24 cellular contexts compared by ENCODE assay signal in genomic region chr15:50905055-50905454, GRCh38. TPM values are rescaled to one million over a fixed set of nuclear protein-coding genes. Genes with fewer than 3 reads are reported as not detected.
DNase-seq lines count a peak whose midpoint lies in the region; ATAC-seq and TF ChIP-seq lines count a peak whose summit lies in the region.
"Had no signal": no experiment of that assay in that cellular context is flagged by ENCODE, and none has a peak within 500 bp of the region (broad histone marks: within the 10 kb centered on the region; RNA-seq: fewer than 3 reads in every experiment).

No MANE protein-coding gene starts in this region.

- H3K36me3 Mint-ChIP-seq in CD8-positive, alpha-beta T cell: peaks cover 16% of the 10 kb centered on the region

- WGBS in heart left ventricle, 4 donors: 87 to 95% (median 93%) methylated on average over 4 of the region's 4 CpGs

- no peak for TF ChIP-seq POLR2A in heart left ventricle (IDR thresholded peaks at IDR 0.05)

- H3K27me3 ChIP-seq in CD8-positive, alpha-beta T cell (ENCODE audit: insufficient read depth, low read length): no peaks in the 10 kb centered on the region
- H3K27me3 ChIP-seq in H7 (ENCODE audit: control insufficient read depth, insufficient read depth, low read length) (no peaks in the 10 kb centered on the region), heart left ventricle (no peaks in the 10 kb centered on the region)

- H3K27me3 Mint-ChIP-seq in CD8-positive, alpha-beta T cell (ENCODE audit: low read depth): no peaks in the 10 kb centered on the region
- H3K27me3 Mint-ChIP-seq: CD8-positive, alpha-beta memory T cell had no signal

- H3K4me1 Mint-ChIP-seq in CD8-positive, alpha-beta T cell (ENCODE audit: low read depth): peaks cover 14% of the 10 kb centered on the region

- TF ChIP-seq CTCF in CD8-positive, alpha-beta T cell (IDR thresholded peaks at IDR 0.05): no peak
- TF ChIP-seq CTCF in heart left ventricle (IDR thresholded peaks at IDR 0.05): no peak

- H3K9me3 Mint-ChIP-seq in CD8-positive, alpha-beta T cell: no peaks in the 10 kb centered on the region
- H3K9me3 Mint-ChIP-seq: CD8-positive, alpha-beta memory T cell; HFFc6 had no signal

- POLR2A ChIA-PET in CD8-positive, alpha-beta T cell (lab: Charles Lee): interaction anchor here (0.7 kb wide), 1 partner anchor 253 kb away, joined by 3 read pairs; no protein-coding TSS in a partner anchor
- POLR2A ChIA-PET in HEK293T (lab: Yijun Ruan, JAX): interaction anchor here (0.7 kb wide), 1 partner anchor 562 kb away, joined by 4 read pairs; no protein-coding TSS in a partner anchor

- peak overlapping the region; percentile 52 for H3K27ac Mint-ChIP-seq in CD8-positive, alpha-beta T cell
- H3K27ac Mint-ChIP-seq: HFFc6 had no signal

- CTCF ChIA-PET in CD8-positive, alpha-beta T cell (lab: Charles Lee): interaction anchor here (0.6 to 4.4 kb wide), 6 partner anchors 17 to 255 kb away, joined by 3 to 25 read pairs (median 4); no protein-coding TSS in a partner anchor
- CTCF ChIA-PET in HEK293T (lab: Yijun Ruan, JAX): interaction anchor here (0.6 kb wide), 1 partner anchor 1656 kb away, joined by 4 read pairs; no protein-coding TSS in a partner anchor

- no peak overlapping the region for H3K27ac ChIP-seq in CD8-positive, alpha-beta T cell (ENCODE audit: low read depth, low read length)
- H3K27ac ChIP-seq in heart left ventricle: no peak overlapping the region

- DNase-seq in CD8-positive, alpha-beta T cell: no peak
- DNase-seq in H7 (peak; percentile 11), foreskin melanocyte (peak; percentile 22), pons (ENCODE audit: low spot score) (peak; percentile 62), HEK293T (ENCODE audit: extremely low spot score) (no peak), heart left ventricle (no peak), germinal center (ENCODE audit: low spot score) (no peak)
- DNase-seq: C1 segment of cervical spinal cord; Calu3; CD8-positive, alpha-beta memory T cell; DMS79 treated with DMSO at 0.1 percent for 48 hours; GF-D8; HFFc6; Karpas-422; NCI-H1092 treated with DMSO at 0.1 percent for 48 hours; NCI-H1436; NCI-H187; NCI-H2081 treated with DMSO at 0.1 percent for 48 hours; NCI-H2171; NCI-H226; NCI-H510A; NCI-H69; Right ventricle myocardium superior; RPMI8226 had no signal

- H3K4me1 ChIP-seq in CD8-positive, alpha-beta T cell (ENCODE audit: insufficient read depth, low read length): peaks cover 10% of the 10 kb centered on the region
- peaks cover 0 to 23% (median 13%) of the 10 kb centered on the region in 12 donors for H3K4me1 ChIP-seq in heart left ventricle

- H3K36me3 ChIP-seq in CD8-positive, alpha-beta T cell (ENCODE audit: insufficient read depth, low read length): no peaks in the 10 kb centered on the region
- H3K36me3 ChIP-seq in H7 (replicated peaks; ENCODE audit: control insufficient read depth, insufficient read depth, low read length) (no peaks in the 10 kb centered on the region), heart left ventricle (peaks cover 0 to 7% (median 0%) of the 10 kb centered on the region in 9 donors)

- ATAC-seq in CD8-positive, alpha-beta T cell: no peak
- no peak for ATAC-seq in heart left ventricle

- no peak overlapping the region for H3K4me3 ChIP-seq in CD8-positive, alpha-beta T cell (ENCODE audit: low read depth, low read length)
- H3K4me3 ChIP-seq in H7 (ENCODE audit: insufficient read depth, low read depth, low read length): no peak overlapping the region
- H3K4me3 ChIP-seq in heart left ventricle: no peak overlapping the region

- H3K4me3 Mint-ChIP-seq in CD8-positive, alpha-beta T cell: no peak overlapping the region
- H3K4me3 Mint-ChIP-seq: HFFc6 had no signal

- intact Hi-C loops in CD8-positive, alpha-beta T cell (cut with DNase I, micrococcal nuclease): loop anchor here (5.0 to 10.0 kb wide), 4 partner anchors 922 to 1858 kb away; partner anchors contain the start of genes SECISBP2L (in 2 of the 2), COPS2 (in 1 of the 2), DTWD1 (in 1 of the 2) and FAM227B (in 1 of the 2)
- intact Hi-C loops in heart left ventricle (cut with DNase I): loop anchor here in 3 of 10 donors (10.0 kb wide), 2 partner anchors 230 to 550 kb away; partner anchors contain the start of gene GABPB1 (in 1 of the 3)

- H3K9me3 ChIP-seq in CD8-positive, alpha-beta T cell (ENCODE audit: low read length): no peaks in the 10 kb centered on the region
- H3K9me3 ChIP-seq in heart left ventricle: no peaks in the 10 kb centered on the region

TF ChIP-seq in HEK293T, 16 proteins besides CTCF, POLR2A, EP300 and RAD21:
- TF ChIP-seq SUZ12 (IDR thresholded peaks at IDR 0.05): no peak
- no peak for TF ChIP-seq BHLHE40 (IDR thresholded peaks at IDR 0.05; ENCODE audit: borderline replicate concordance)
- TF ChIP-seq, protein P1, sequence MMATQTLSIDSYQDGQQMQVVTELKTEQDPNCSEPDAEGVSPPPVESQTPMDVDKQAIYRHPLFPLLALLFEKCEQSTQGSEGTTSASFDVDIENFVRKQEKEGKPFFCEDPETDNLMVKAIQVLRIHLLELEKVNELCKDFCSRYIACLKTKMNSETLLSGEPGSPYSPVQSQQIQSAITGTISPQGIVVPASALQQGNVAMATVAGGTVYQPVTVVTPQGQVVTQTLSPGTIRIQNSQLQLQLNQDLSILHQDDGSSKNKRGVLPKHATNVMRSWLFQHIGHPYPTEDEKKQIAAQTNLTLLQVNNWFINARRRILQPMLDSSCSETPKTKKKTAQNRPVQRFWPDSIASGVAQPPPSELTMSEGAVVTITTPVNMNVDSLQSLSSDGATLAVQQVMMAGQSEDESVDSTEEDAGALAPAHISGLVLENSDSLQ (IDR thresholded peaks at IDR 0.05): no peak
- no peak for TF ChIP-seq FOXM1 (IDR thresholded peaks at IDR 0.05; ENCODE audit: borderline replicate concordance)
- TF ChIP-seq FOXA1 (IDR thresholded peaks at IDR 0.05): no peak

RNA-seq across cellular contexts. Expression of gene AP4E1, which starts 3.4 kb away (rescaled TPM):
- 1 to 10 TPM; 6.8 to 8.1 TPM for total RNA-seq in CD8-positive, alpha-beta T cell
- total RNA-seq in H7 (2014; rRNA removed; shearing (Covaris generic)): 6.6 and 8.1 TPM in 2 replicates
- total RNA-seq in heart left ventricle: 10 to 100 TPM in 3 of 9 donors, 1 to 10 TPM in 6; 6.6 to 12.0 (median 9.8) TPM
- 1 to 10 TPM; 2.2 to 7.4 TPM for polyA plus RNA-seq in heart left ventricle

Comparison
In these comparisons a context has a peak if more than half of its experiments do, and no peak if none do; other contexts are left out.
1. DNase-seq: peak in H7 (single experiment), foreskin melanocyte (single experiment) and pons (single experiment); none in CD8-positive, alpha-beta T cell (0 of 7), HEK293T (single experiment), heart left ventricle (0 of 5) and germinal center (single experiment).